In the genomic region with DNA sequence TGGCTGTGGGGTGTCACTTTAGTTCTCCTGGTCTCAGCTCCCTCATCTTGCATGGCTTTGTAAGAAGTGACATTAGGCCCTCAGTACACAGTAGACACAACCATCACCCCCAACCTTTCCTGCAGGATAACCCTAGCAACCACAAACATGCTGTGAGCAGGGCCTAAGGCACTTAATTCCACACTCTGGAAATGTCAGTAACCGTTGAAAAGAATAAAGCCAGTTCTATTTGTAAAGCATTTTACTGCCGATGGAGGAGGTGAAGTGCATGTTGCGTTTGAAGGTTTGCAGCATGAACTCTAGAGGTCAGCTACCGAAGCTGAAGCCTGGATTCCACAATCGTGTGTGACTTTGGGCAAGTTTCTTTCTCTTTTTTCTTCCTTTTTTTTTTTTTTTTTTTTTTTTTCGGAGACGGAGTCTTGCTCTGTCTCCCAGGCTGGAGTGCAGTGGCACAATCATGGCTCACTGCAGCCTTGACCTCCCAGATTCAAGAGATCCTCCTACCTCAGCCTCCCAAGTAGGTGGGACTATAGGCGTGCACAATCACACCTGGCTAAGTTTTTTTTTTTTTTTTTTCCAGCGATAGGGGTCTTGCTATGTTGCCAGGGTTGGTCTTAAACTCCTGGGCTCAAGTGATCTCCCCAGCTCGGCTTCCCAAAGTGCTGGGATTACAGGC, we compare ENCODE assay signal across 22 cellular contexts. TPM values are rescaled to one million over a fixed set of nuclear protein-coding genes. Genes with fewer than 3 reads are reported as not detected.
DNase-seq lines count a peak whose midpoint lies in the region; ATAC-seq, FAIRE-seq and TF ChIP-seq lines count a peak whose summit lies in the region.
"Had no signal": no experiment of that assay in that cellular context is flagged by ENCODE, and none has a peak within 500 bp of the region (broad histone marks: within the 10 kb centered on the region; RNA-seq: fewer than 3 reads in every experiment).

No MANE protein-coding gene starts in this region.

- intact Hi-C loops in Caco-2 (cut with micrococcal nuclease; ENCODE audit: unreplicated experiment) (no loop called here), pancreas (cut with DNase I) (no loop called here)
- intact Hi-C loops in CD8-positive, alpha-beta T cell (cut with DNase I, micrococcal nuclease), result no loop called here

- peak overlapping the region; percentile 70 to 85 (median 76) for H3K27ac ChIP-seq in pancreas
- H3K27ac ChIP-seq in CD8-positive, alpha-beta T cell (ENCODE audit: low read depth, low read length), result no peak overlapping the region

- no peaks in the 10 kb centered on the region for H3K9me3 ChIP-seq in Caco-2
- no peaks in the 10 kb centered on the region for H3K9me3 ChIP-seq in pancreas
- no peaks in the 10 kb centered on the region for H3K9me3 ChIP-seq in CD8-positive, alpha-beta T cell (ENCODE audit: low read length)
- H3K9me3 ChIP-seq: gastrocnemius medialis, Peyer's patch had no signal

- CTCF ChIA-PET in Caco-2 (lab: Charles Lee), result interaction anchor here (0.6 to 2.1 kb wide), 7 partner anchors 8 to 495 kb away, joined by 3 to 10 read pairs (median 3); partner anchors contain the start of gene LRRC59
- CTCF ChIA-PET in CD8-positive, alpha-beta T cell (lab: Charles Lee), result interaction anchor here (0.8 to 1.5 kb wide), 2 partner anchors 10 to 40 kb away, joined by 3 to 4 read pairs; no protein-coding TSS in a partner anchor

- peak overlapping the region; percentile 90 for H3K27ac Mint-ChIP-seq in Caco-2 (ENCODE audit: unreplicated experiment)
- peak overlapping the region in 4 of 5 experiments; percentile 21 to 98 (median 69) for H3K27ac Mint-ChIP-seq in brain
- no peak overlapping the region for H3K27ac Mint-ChIP-seq in CD8-positive, alpha-beta T cell
- H3K27ac Mint-ChIP-seq: activated CD4-positive, alpha-beta memory T cell treated with anti-CD3 and anti-CD28 coated beads for 36 hours; memory B cell; T-helper 2 cell treated with Interferon-gamma antibody and Interleukin-4, amounts not matched to agents 5 μg/mL and 100 μg/mL, for 36 hours had no signal

- no TSS peak for BruUV-seq in Caco-2 (replicated peaks; lab: Mats Ljungman, UMichigan)

- no peak for FAIRE-seq in pancreas (lab: Jason Lieb, UNC)

- H3K27me3 Mint-ChIP-seq in Caco-2 (ENCODE audit: insufficient read depth, unreplicated experiment) (no peaks in the 10 kb centered on the region), brain (no peaks in the 10 kb centered on the region)
- no peaks in the 10 kb centered on the region for H3K27me3 Mint-ChIP-seq in CD8-positive, alpha-beta T cell (ENCODE audit: low read depth)
- H3K27me3 Mint-ChIP-seq: activated CD4-positive, alpha-beta memory T cell treated with anti-CD3 and anti-CD28 coated beads for 36 hours; CD4-positive, alpha-beta memory T cell had no signal

- TF ChIP-seq CTCF in Caco-2 (IDR thresholded peaks at IDR 0.05; ENCODE audit: insufficient read depth in 1 of 2, low read depth in 1 of 2, low read length in 1 of 2, severe bottlenecking in 1 of 2, unreplicated experiment in 1 of 2), result no peak
- TF ChIP-seq CTCF in brain (conservative IDR thresholded peaks at IDR 0.05), result no peak
- TF ChIP-seq CTCF in pancreas (IDR thresholded peaks at IDR 0.05), result no peak
- TF ChIP-seq CTCF in CD8-positive, alpha-beta T cell (IDR thresholded peaks at IDR 0.05), result no peak

- H3K4me1 Mint-ChIP-seq in Caco-2 (ENCODE audit: low read depth, unreplicated experiment) (peaks cover 65% of the 10 kb centered on the region), brain (peaks cover 39% of the 10 kb centered on the region)
- peaks cover 7% of the 10 kb centered on the region for H3K4me1 Mint-ChIP-seq in CD8-positive, alpha-beta T cell (ENCODE audit: low read depth)
- H3K4me1 Mint-ChIP-seq: memory B cell had no signal

- no peak for ATAC-seq in pancreas
- no peak for ATAC-seq in CD8-positive, alpha-beta T cell
- no peak for ATAC-seq in HG03196 (IDR thresholded peaks at IDR 0.05; ENCODE audit: unreplicated experiment)
- ATAC-seq: SK-N-SH treated with all-trans-retinoic acid at 6 μM for 48 hours had no signal

- no peaks in the 10 kb centered on the region for H3K9me3 Mint-ChIP-seq in Caco-2 (ENCODE audit: unreplicated experiment)
- H3K9me3 Mint-ChIP-seq in brain, result peaks cover 0 to 7% (median 0%) of the 10 kb centered on the region in 5 experiments
- no peaks in the 10 kb centered on the region for H3K9me3 Mint-ChIP-seq in CD8-positive, alpha-beta T cell
- H3K9me3 Mint-ChIP-seq: activated CD4-positive, alpha-beta memory T cell treated with anti-CD3 and anti-CD28 coated beads for 36 hours; memory B cell; T-helper 2 cell treated with Interferon-gamma antibody and Interleukin-4, amounts not matched to agents 5 μg/mL and 100 μg/mL, for 36 hours had no signal

- H3K4me3 ChIP-seq in Caco-2 (ENCODE audit: low read depth, low read length) (no peak overlapping the region), pancreas (peak overlapping the region in 1 of 4 donors; percentile 21)
- no peak overlapping the region for H3K4me3 ChIP-seq in CD8-positive, alpha-beta T cell (ENCODE audit: low read depth, low read length)
- H3K4me3 ChIP-seq: gastrocnemius medialis, Peyer's patch had no signal

- peak in 1 of 2 experiments; percentile 73 for DNase-seq in Caco-2
- DNase-seq in HT-29 (ENCODE audit: low spot score), result peak; percentile 19
- no peak for DNase-seq in pancreas
- DNase-seq in CD8-positive, alpha-beta T cell, result no peak
- no peak for DNase-seq in cortex of kidney (lab: John Stamatoyannopoulos, UW)
- DNase-seq in T-helper 9 cell, result no peak
- DNase-seq: activated CD4-positive, alpha-beta memory T cell treated with anti-CD3 and anti-CD28 coated beads for 36 hours; activated naive CD4-positive, alpha-beta T cell; CD4-positive, alpha-beta memory T cell; dorsolateral prefrontal cortex; erythroblast; gastrocnemius medialis; kidney glomerular epithelial cell; NCI-H1417 treated with DMSO at 0.1 percent for 48 hours; Peyer's patch had no signal

- H3K27me3 ChIP-seq in Caco-2 (replicated peaks; ENCODE audit: control insufficient read depth, insufficient read depth, low read length) (no peaks in the 10 kb centered on the region), pancreas (no peaks in the 10 kb centered on the region)
- H3K27me3 ChIP-seq in CD8-positive, alpha-beta T cell (ENCODE audit: insufficient read depth, low read length), result no peaks in the 10 kb centered on the region
- H3K27me3 ChIP-seq: dorsolateral prefrontal cortex, gastrocnemius medialis, Peyer's patch had no signal

- H3K4me1 ChIP-seq in Caco-2, result peaks cover 62% of the 10 kb centered on the region
- H3K4me1 ChIP-seq in pancreas, result peaks cover 0 to 18% (median 18%) of the 10 kb centered on the region in 3 donors
- peaks cover 8% of the 10 kb centered on the region for H3K4me1 ChIP-seq in CD8-positive, alpha-beta T cell (ENCODE audit: insufficient read depth, low read length)
- H3K4me1 ChIP-seq: gastrocnemius medialis had no signal

- H3K4me3 Mint-ChIP-seq in Caco-2 (ENCODE audit: unreplicated experiment) (no peak overlapping the region), brain (no peak overlapping the region)
- H3K4me3 Mint-ChIP-seq in CD8-positive, alpha-beta T cell, result no peak overlapping the region
- H3K4me3 Mint-ChIP-seq: activated CD4-positive, alpha-beta memory T cell treated with anti-CD3 and anti-CD28 coated beads for 36 hours; CD4-positive, alpha-beta memory T cell; memory B cell; T-helper 2 cell treated with Interferon-gamma antibody and Interleukin-4, amounts not matched to agents 5 μg/mL and 100 μg/mL, for 36 hours had no signal

- POLR2A ChIA-PET in Caco-2 (lab: Charles Lee), result interaction anchor here (0.9 to 4.5 kb wide), 4 partner anchors 8 to 26 kb away, joined by 5 to 99 read pairs (median 18); partner anchors contain the start of gene TOB1
- POLR2A ChIA-PET in CD8-positive, alpha-beta T cell (lab: Charles Lee), result no interaction called here

- 76 to 79% methylated on average over 10 of the region's 10 CpGs for WGBS in pancreas, 2 donors

- H3K36me3 ChIP-seq in Caco-2 (ENCODE audit: control insufficient read depth, insufficient read depth, low read length) (no peaks in the 10 kb centered on the region), pancreas (no peaks in the 10 kb centered on the region)
- H3K36me3 ChIP-seq in CD8-positive, alpha-beta T cell (ENCODE audit: insufficient read depth, low read length), result no peaks in the 10 kb centered on the region
- H3K36me3 ChIP-seq: gastrocnemius medialis, Peyer's patch had no signal

- H3K36me3 Mint-ChIP-seq in Caco-2 (ENCODE audit: insufficient read depth, unreplicated experiment) (peaks cover 5% of the 10 kb centered on the region), brain (no peaks in the 10 kb centered on the region)
- no peaks in the 10 kb centered on the region for H3K36me3 Mint-ChIP-seq in CD8-positive, alpha-beta T cell
- H3K36me3 Mint-ChIP-seq: activated CD4-positive, alpha-beta memory T cell treated with anti-CD3 and anti-CD28 coated beads for 36 hours; CD4-positive, alpha-beta memory T cell; memory B cell had no signal

RNA-seq across cellular contexts. Expression of gene TOB1, which starts 26.1 kb away (rescaled TPM):
- total RNA-seq in Caco-2 (2022) (114 TPM in 2 replicates), pancreas (100 to 1,000 TPM in 3 of 6 donors, 10 to 100 TPM in 3; 65.9 to 157 (median 99.0) TPM)
- total RNA-seq in HT-29 (2014; rRNA removed; shearing (Covaris generic)), result 33.8 and 43.0 TPM in 2 replicates
- polyA plus RNA-seq in brain (ENCODE audit: insufficient read depth, low read depth, low replicate concordance) (14.6 TPM), pancreas (10 to 100 TPM; 33.1 to 45.8 TPM)
- total RNA-seq in CD8-positive, alpha-beta T cell, result 100 to 1,000 TPM; 252 to 277 TPM

RNA-seq across cellular contexts. Expression of gene WFIKKN2, which starts 56.9 kb away (rescaled TPM):
- total RNA-seq in Caco-2 (2022), result not detected in 2 replicates
- 0.05 TPM in 1 of 2 replicates, not detected in the other for total RNA-seq in HT-29 (2014; rRNA removed; shearing (Covaris generic))
- polyA plus RNA-seq in brain (ENCODE audit: insufficient read depth, low read depth, low replicate concordance), result 0.70 TPM
- under 1 TPM; 0.09 to 0.19 (median 0.13) TPM for total RNA-seq in pancreas
- under 1 TPM; 0.15 to 0.45 TPM for polyA plus RNA-seq in pancreas
- total RNA-seq in CD8-positive, alpha-beta T cell, result not detected
- total RNA-seq: activated CD4-positive, alpha-beta memory T cell treated with anti-CD3 and anti-CD28 coated beads for 36 hours; CD4-positive, alpha-beta memory T cell; Daoy; osteocyte; Peyer's patch had no signal
- polyA plus RNA-seq: CD4-positive, alpha-beta memory T cell had no signal
